In the genomic region with DNA sequence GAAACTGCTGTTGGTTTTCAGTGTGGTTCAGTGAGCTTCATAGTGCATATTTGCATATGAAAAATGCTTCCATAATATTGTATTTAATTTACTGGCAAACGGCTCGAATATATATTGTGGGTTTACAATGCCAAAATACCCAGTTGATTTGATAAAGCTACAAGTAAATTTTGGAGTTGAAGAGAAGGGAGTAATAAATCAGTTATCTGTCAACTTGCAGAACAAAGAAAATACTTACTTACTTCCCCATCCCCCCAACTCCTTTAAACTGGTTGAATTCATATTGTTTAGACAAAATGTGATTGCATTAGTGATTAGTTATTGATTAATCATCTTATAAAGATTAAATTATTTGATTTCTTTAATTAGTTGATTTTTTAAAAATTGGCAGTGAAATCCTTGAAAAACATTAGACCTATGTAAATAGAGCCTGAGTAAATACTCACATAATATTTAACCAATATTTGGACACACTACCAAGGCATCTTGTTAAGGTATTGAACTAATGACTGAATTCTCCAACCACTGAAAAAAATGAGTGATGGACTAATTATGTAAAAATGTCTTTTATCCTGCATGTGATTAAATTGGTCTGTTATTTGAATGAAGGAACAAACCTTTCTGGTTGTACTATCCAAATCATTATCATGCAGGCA, we compare ENCODE assay signal across 11 cellular contexts.
"Had no signal": no experiment of that assay in that cellular context is flagged by ENCODE, and none has a peak within 500 bp of the region (broad histone marks: within the 10 kb centered on the region; RNA-seq: fewer than 3 reads in every experiment).

No MANE protein-coding gene starts in this region.

- H3K27ac Mint-ChIP-seq: H9, HFFc6 had no signal

- H3K4me3 Mint-ChIP-seq: H9, HFFc6 had no signal

- ATAC-seq: K562 had no signal

- H3K9ac ChIP-seq: GM23248 had no signal

- H3K27ac ChIP-seq: GM23248, HL-60 had no signal

- FAIRE-seq: H54, HTR-8/SVneo, K562 had no signal

- DNase-seq: GM23248, GOT3, H9, HCEC 1CT, HFFc6, IMR-90, KG1 had no signal

- H3K4me1 Mint-ChIP-seq: H9 had no signal

- H3K4me3 ChIP-seq: GM23248, K562 had no signal
